In the genomic region with DNA sequence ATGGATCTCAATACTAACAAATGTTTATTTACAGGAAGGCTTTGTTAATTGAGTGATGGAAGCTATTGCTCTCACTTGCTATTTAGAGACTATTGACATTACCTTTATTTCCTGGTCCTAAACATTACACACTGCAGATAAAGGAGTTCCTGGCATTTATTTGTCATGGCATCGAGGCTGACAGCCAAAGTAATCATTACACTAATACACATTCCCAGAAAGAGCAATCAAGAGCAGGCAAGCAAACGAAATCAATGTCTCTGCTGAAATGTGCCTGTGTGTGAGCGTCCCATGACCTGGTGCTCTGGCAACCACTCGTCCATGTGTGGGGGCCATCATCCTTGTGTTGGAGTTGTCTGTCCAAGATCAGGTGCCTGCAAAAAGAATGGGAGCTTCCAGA, we compare ENCODE assay signal across 23 cellular contexts. TPM values are rescaled to one million over a fixed set of nuclear protein-coding genes. Genes with fewer than 3 reads are reported as not detected.
A peak's percentile ranks its signal among the peaks of the same experiment; 100 is the strongest.
DNase-seq lines count a peak whose midpoint lies in the region; ATAC-seq, FAIRE-seq and TF ChIP-seq lines count a peak whose summit lies in the region.
"Had no signal": no experiment of that assay in that cellular context is flagged by ENCODE, and none has a peak within 500 bp of the region (broad histone marks: within the 10 kb centered on the region; RNA-seq: fewer than 3 reads in every experiment).

No MANE protein-coding gene starts in this region.

- no peak overlapping the region for H3K4me3 ChIP-seq in bronchial epithelial cell (ENCODE audit: low read depth, low read length)
- no peak overlapping the region for H3K4me3 ChIP-seq in pancreas
- H3K4me3 ChIP-seq: heart right ventricle, skin epidermis had no signal

- no peak for TF ChIP-seq CTCF in bronchial epithelial cell (IDR thresholded peaks at IDR 0.05; ENCODE audit: insufficient read depth, low read length, severe bottlenecking)
- no peak for TF ChIP-seq CTCF in pancreas (IDR thresholded peaks at IDR 0.05)

- H3K27me3 ChIP-seq in bronchial epithelial cell (ENCODE audit: control insufficient read depth, insufficient read depth, low read length) (no peaks in the 10 kb centered on the region), pancreas (no peaks in the 10 kb centered on the region)
- H3K27me3 ChIP-seq: BE2C had no signal

- 7 to 11% methylated on average over 4 of the region's 4 CpGs for WGBS in pancreas, 2 donors

- no peak overlapping the region for H3K27ac Mint-ChIP-seq in activated CD8-positive, alpha-beta memory T cell treated with anti-CD3 and anti-CD28 coated beads, Interleukin-2, amount 10 ng/mL, durations not matched to agents 7 days and 5 days
- no peak overlapping the region for H3K27ac Mint-ChIP-seq in effector memory CD8-positive, alpha-beta T cell
- H3K27ac Mint-ChIP-seq: activated naive CD8-positive, alpha-beta T cell had no signal

- H3K36me3 Mint-ChIP-seq in activated CD8-positive, alpha-beta memory T cell treated with anti-CD3 and anti-CD28 coated beads, Interleukin-2, amount 10 ng/mL, durations not matched to agents 7 days and 5 days, result no peaks in the 10 kb centered on the region
- peaks cover 3% of the 10 kb centered on the region for H3K36me3 Mint-ChIP-seq in effector memory CD8-positive, alpha-beta T cell (ENCODE audit: insufficient read depth)
- H3K36me3 Mint-ChIP-seq: activated naive CD8-positive, alpha-beta T cell had no signal

- peak; percentile 82 to 89 (median 85) for ATAC-seq in pancreas
- no peak for ATAC-seq in activated CD8-positive, alpha-beta memory T cell treated with anti-CD3 and anti-CD28 coated beads, Interleukin-2, amount 10 ng/mL, durations not matched to agents 7 days and 5 days
- no peak for ATAC-seq in effector memory CD8-positive, alpha-beta T cell (replicated peaks)
- ATAC-seq: heart right ventricle, SK-N-SH treated with all-trans-retinoic acid at 6 μM for 48 hours had no signal

- H3K4me1 ChIP-seq in pancreas, result peaks cover 4 to 54% (median 34%) of the 10 kb centered on the region in 3 donors
- H3K4me1 ChIP-seq: BE2C, heart right ventricle, parathyroid adenoma had no signal

- H3K27ac ChIP-seq in pancreas, result peak overlapping the region; percentile 18 to 88 (median 59)
- H3K27ac ChIP-seq: heart right ventricle, parathyroid adenoma had no signal

- intact Hi-C loops in pancreas (cut with DNase I), result no loop called here

- H3K4me3 Mint-ChIP-seq in activated CD8-positive, alpha-beta memory T cell treated with anti-CD3 and anti-CD28 coated beads, Interleukin-2, amount 10 ng/mL, durations not matched to agents 7 days and 5 days, result no peak overlapping the region
- no peak overlapping the region for H3K4me3 Mint-ChIP-seq in effector memory CD8-positive, alpha-beta T cell
- H3K4me3 Mint-ChIP-seq: activated naive CD8-positive, alpha-beta T cell had no signal

- H3K9me3 Mint-ChIP-seq in activated CD8-positive, alpha-beta memory T cell treated with anti-CD3 and anti-CD28 coated beads, Interleukin-2, amount 10 ng/mL, durations not matched to agents 7 days and 5 days (ENCODE audit: low read depth), result no peaks in the 10 kb centered on the region
- no peaks in the 10 kb centered on the region for H3K9me3 Mint-ChIP-seq in effector memory CD8-positive, alpha-beta T cell

- FAIRE-seq in bronchial epithelial cell (lab: Jason Lieb, UNC) (no peak), pancreas (lab: Jason Lieb, UNC) (no peak)
- FAIRE-seq: kidney had no signal

- peak; percentile 71 for DNase-seq in DMS53 (lab: John Stamatoyannopoulos, UW)
- DNase-seq in NCI-H2029 (lab: John Stamatoyannopoulos, UW), result peak; percentile 94
- peak; percentile 72 for DNase-seq in bronchial epithelial cell (ENCODE audit: low read depth)
- peak in 3 of 6 donors; percentile 61 to 72 (median 65) for DNase-seq in pancreas
- DNase-seq in activated CD8-positive, alpha-beta memory T cell treated with anti-CD3 and anti-CD28 coated beads, Interleukin-2, amount 10 ng/mL, durations not matched to agents 7 days and 5 days, result no peak
- no peak for DNase-seq in UCSD-AML1 (lab: John Stamatoyannopoulos, UW; ENCODE audit: unreplicated experiment)
- no peak for DNase-seq in HPDE6-E6E7 (ENCODE audit: extremely low spot score)
- DNase-seq in effector memory CD8-positive, alpha-beta T cell, result no peak
- DNase-seq: activated CD4-positive, alpha-beta T cell treated with anti-CD3 and anti-CD28 coated beads, Interleukin-2, amount 50 U/mL, for 1 hour; activated T-cell treated with anti-CD3 and anti-CD28 coated beads, Interleukin-2, amount 50 U/mL, for 1 hour; BE2C; DMS79; heart right ventricle; kidney; NCI-H2227 treated with DMSO at 0.1 percent for 48 hours; stimulated activated CD4-positive, alpha-beta T cell treated with anti-CD3 and anti-CD28 coated beads, Interleukin-4, amount 100 ng/mL, for 4 hours had no signal

- no peaks in the 10 kb centered on the region for H3K36me3 ChIP-seq in bronchial epithelial cell (ENCODE audit: control insufficient read depth, insufficient read depth, low read length)
- no peaks in the 10 kb centered on the region for H3K36me3 ChIP-seq in pancreas
- H3K36me3 ChIP-seq: BE2C, heart right ventricle had no signal

- CTCF ChIA-PET in activated CD8-positive, alpha-beta memory T cell treated with anti-CD3 and anti-CD28 coated beads, Interleukin-2, amount 10 ng/mL, durations not matched to agents 7 days and 5 days (lab: Charles Lee), result no interaction called here

- no peaks in the 10 kb centered on the region for H3K9me3 ChIP-seq in pancreas
- H3K9me3 ChIP-seq: BE2C, heart right ventricle had no signal

- H3K27me3 Mint-ChIP-seq in activated CD8-positive, alpha-beta memory T cell treated with anti-CD3 and anti-CD28 coated beads, Interleukin-2, amount 10 ng/mL, durations not matched to agents 7 days and 5 days, result peaks cover 6% of the 10 kb centered on the region
- H3K27me3 Mint-ChIP-seq in effector memory CD8-positive, alpha-beta T cell, result peaks cover 0 to 25% of the 10 kb centered on the region in 2 donors
- H3K27me3 Mint-ChIP-seq: activated naive CD8-positive, alpha-beta T cell had no signal

- peaks cover 3% of the 10 kb centered on the region for H3K4me1 Mint-ChIP-seq in activated CD8-positive, alpha-beta memory T cell treated with anti-CD3 and anti-CD28 coated beads, Interleukin-2, amount 10 ng/mL, durations not matched to agents 7 days and 5 days
- H3K4me1 Mint-ChIP-seq in effector memory CD8-positive, alpha-beta T cell (ENCODE audit: low read depth in 2 of 2), result no peaks in the 10 kb centered on the region

RNA-seq across cellular contexts. Expression of a gene that starts 11.6 kb away (rescaled TPM):
- 0.26 and 3.5 TPM in 2 replicates for total RNA-seq in bronchial epithelial cell
- 10 to 100 TPM in 2 of 6 donors, 1 to 10 TPM in 4; 4.1 to 24.8 (median 5.6) TPM for total RNA-seq in pancreas
- 1 to 10 TPM; 1.3 to 1.7 TPM for polyA plus RNA-seq in pancreas
- total RNA-seq in activated CD8-positive, alpha-beta memory T cell treated with anti-CD3 and anti-CD28 coated beads, Interleukin-2, amount 10 ng/mL, durations not matched to agents 7 days and 5 days, result under 1 TPM in 1 of 2 experiments, not detected in 1; 0.09 TPM
- total RNA-seq: fibroblast of lung, myocyte, OCI-LY7 had no signal
- polyA plus RNA-seq: fibroblast of lung had no signal

Comparison
In these comparisons a context has a peak if more than half of its experiments do, and no peak if none do; other contexts are left out.
1. DNase-seq: peak in DMS53 (single experiment), NCI-H2029 (single experiment) and bronchial epithelial cell (single experiment); none in activated CD8-positive, alpha-beta memory T cell treated with anti-CD3 and anti-CD28 coated beads, Interleukin-2, amount 10 ng/mL, durations not matched to agents 7 days and 5 days (single experiment), UCSD-AML1 (single experiment), HPDE6-E6E7 (single experiment) and effector memory CD8-positive, alpha-beta T cell (0 of 3).
2. ATAC-seq: peak in pancreas (4 of 4); none in activated CD8-positive, alpha-beta memory T cell treated with anti-CD3 and anti-CD28 coated beads, Interleukin-2, amount 10 ng/mL, durations not matched to agents 7 days and 5 days (single experiment) and effector memory CD8-positive, alpha-beta T cell (single experiment).